ENCODE assay signal across 26 cellular contexts in genomic region chr20:55616367-55616766, GRCh38.
"Had no signal": no experiment of that assay in that cellular context is flagged by ENCODE, and none has a peak within 500 bp of the region (broad histone marks: within the 10 kb centered on the region; RNA-seq: fewer than 3 reads in every experiment).

No MANE protein-coding gene starts in this region.

- ATAC-seq: effector memory CD8-positive, alpha-beta T cell; esophagus mucosa; gastrocnemius medialis; heart right ventricle; left cardiac atrium; left lung; left ventricle myocardium superior; lower lobe of right lung; mucosa of descending colon; naive thymus-derived CD8-positive, alpha-beta T cell had no signal

- H3K4me3 ChIP-seq: esophagus squamous epithelium, gastrocnemius medialis, heart right ventricle, left lung, lower lobe of right lung, mucosa of descending colon had no signal

- H3K27ac ChIP-seq: epithelial cell of prostate, esophagus squamous epithelium, gastrocnemius medialis, heart right ventricle, left lung, lower lobe of right lung had no signal

- FAIRE-seq: endometrium, islet of Langerhans, keratinocyte had no signal

- H3K36me3 ChIP-seq: esophagus squamous epithelium, gastrocnemius medialis, heart right ventricle, left lung, lower lobe of right lung had no signal

- H3K27me3 ChIP-seq: esophagus squamous epithelium, gastrocnemius medialis, heart right ventricle, left lung had no signal

- DNase-seq: cortex of kidney; effector CD8-positive, alpha-beta T cell; effector memory CD8-positive, alpha-beta T cell; endodermal cell; erythroblast; esophagus squamous epithelium; foreskin fibroblast; foreskin melanocyte; gastrocnemius medialis; glutamatergic neuron; head of caudate nucleus; heart right ventricle; hippocampal formation; left cardiac atrium; left lung; left ventricle myocardium superior; lower lobe of right lung; mesenchymal stem cell; mucosa of descending colon; naive B cell; naive thymus-derived CD8-positive, alpha-beta T cell had no signal

- H3K9me3 ChIP-seq: esophagus squamous epithelium, gastrocnemius medialis, lower lobe of right lung, mucosa of descending colon had no signal

- H3K4me1 ChIP-seq: esophagus squamous epithelium, gastrocnemius medialis, heart right ventricle, left lung, lower lobe of right lung had no signal
